ENCODE assay signal across 8 cellular contexts in genomic region chr5:168291961-168292782, GRCh38. TPM values are rescaled to one million over a fixed set of nuclear protein-coding genes. Genes with fewer than 3 reads are reported as not detected.
DNase-seq lines count a peak whose midpoint lies in the region; FAIRE-seq and TF ChIP-seq lines count a peak whose summit lies in the region.

No MANE protein-coding gene starts in this region.

- H3K18ac ChIP-seq in H9 (ENCODE audit: insufficient read length, low read depth, low read length) = no peak overlapping the region

- H3K9me3 ChIP-seq in H9 (ENCODE audit: control insufficient read depth, low read depth, low read length) = no peaks in the 10 kb centered on the region
- H3K9me3 ChIP-seq in endodermal cell (ENCODE audit: control insufficient read depth, low read length) = no peaks in the 10 kb centered on the region
- H3K9me3 ChIP-seq in neural progenitor cell (ENCODE audit: low read depth) = no peaks in the 10 kb centered on the region

- no peaks in the 10 kb centered on the region for H3K79me1 ChIP-seq in H9 (ENCODE audit: insufficient read depth, low read depth, low read length, poor library complexity, severe bottlenecking)

- no peak overlapping the region for H2BK5ac ChIP-seq in H9 (ENCODE audit: insufficient read length, low read length)

- H3K79me2 ChIP-seq in H9 (ENCODE audit: insufficient read depth, low read length) (peaks cover 6% of the 10 kb centered on the region; the same call in 1 of the 2 replicates), neural progenitor cell (ENCODE audit: low read depth) (peaks cover 34% of the 10 kb centered on the region)

- peaks cover 35% of the 10 kb centered on the region for H3F3A ChIP-seq in neural progenitor cell (ENCODE audit: low read depth)

- H2BK20ac ChIP-seq in H9 (ENCODE audit: low read depth, low read length, poor library complexity, severe bottlenecking) = no peak overlapping the region

- H3K4ac ChIP-seq in H9 (ENCODE audit: low read depth, low read length) = no peak overlapping the region

- H3K27ac ChIP-seq in H9 (ENCODE audit: insufficient read length, low read depth, low read length) (no peak overlapping the region), endodermal cell (ENCODE audit: low read depth, low read length) (no peak overlapping the region), neural progenitor cell (no peak overlapping the region)

- no peak overlapping the region for H2BK120ac ChIP-seq in H9 (ENCODE audit: low read depth, low read length, poor library complexity, severe bottlenecking)

- DNase-seq in GM12864 (ENCODE audit: low read depth) (no peak), H9 (peak; percentile 66), NCI-H226 (peak; percentile 46), endodermal cell (peak; percentile 86), neural progenitor cell (ENCODE audit: low spot score) (peak; percentile 68), NCI-H446 treated with DMSO at 0.1 percent for 48 hours (lab: John Stamatoyannopoulos, UW) (no peak), amniotic stem cell (lab: John Stamatoyannopoulos, UW) (no peak), urothelium cell line (ENCODE audit: low spot score) (no peak)

- H2AK5ac ChIP-seq in H9 (ENCODE audit: insufficient read length, low read length) = no peak overlapping the region

- no peak overlapping the region for H2BK15ac ChIP-seq in H9 (ENCODE audit: low read depth, low read length)

- H3K27me3 ChIP-seq in H9 (ENCODE audit: insufficient read depth, low read length) (no peaks in the 10 kb centered on the region), endodermal cell (ENCODE audit: control insufficient read depth, insufficient read depth, low read length, poor library complexity, severe bottlenecking) (no peaks in the 10 kb centered on the region), neural progenitor cell (peaks cover 20% of the 10 kb centered on the region)

- H2BK12ac ChIP-seq in H9 (ENCODE audit: insufficient read length, low read depth, low read length) = no peak overlapping the region

- H3K27ac Mint-ChIP-seq in H9 (no peak overlapping the region), endodermal cell (no peak overlapping the region), neural progenitor cell (no peak overlapping the region)

- no peak overlapping the region for H3K9ac ChIP-seq in H9 (ENCODE audit: extremely low read depth, insufficient read length, low read length)
- H3K9ac ChIP-seq in endodermal cell (ENCODE audit: extremely low read depth, low read length, poor library complexity, severe bottlenecking) = no peak overlapping the region
- no peak overlapping the region for H3K9ac ChIP-seq in neural progenitor cell

- H4K8ac ChIP-seq in H9 (replicated peaks; ENCODE audit: insufficient read length, low read depth, low read length) = no peak overlapping the region

- no peak overlapping the region for H3K56ac ChIP-seq in H9 (ENCODE audit: insufficient read length, low read depth, low read length)

- peak overlapping the region; percentile 73 to 90 for H3K4me3 Mint-ChIP-seq in H9
- peak overlapping the region; percentile 70 for H3K4me3 Mint-ChIP-seq in endodermal cell
- H3K4me3 Mint-ChIP-seq in neural progenitor cell = peak overlapping the region; percentile 84

- no peak for FAIRE-seq in urothelium cell line (lab: Jason Lieb, UNC)

- 0 out of 2 replicates have a peak, but pooled peaks cover 5% of the 10 kb centered on the region for H3K4me1 ChIP-seq in H9 (ENCODE audit: insufficient read depth, low read length)
- peaks cover 12% of the 10 kb centered on the region for H3K4me1 ChIP-seq in endodermal cell (ENCODE audit: control insufficient read depth, insufficient read depth, low read length)
- peaks cover 30% of the 10 kb centered on the region for H3K4me1 ChIP-seq in neural progenitor cell

- H3K4me2 ChIP-seq in H9 (ENCODE audit: insufficient read depth, insufficient read length, low read length) (peak overlapping the region; percentile 73), neural progenitor cell (peak overlapping the region; percentile 88)

- no peaks in the 10 kb centered on the region; a peak in 2 of 7 replicates for H3K36me3 Mint-ChIP-seq in H9 (ENCODE audit: insufficient read depth in 1 of 3, low read depth in 3 of 3)
- H3K36me3 Mint-ChIP-seq in endodermal cell (ENCODE audit: low read depth) = peaks cover 3% of the 10 kb centered on the region
- H3K36me3 Mint-ChIP-seq in neural progenitor cell = no peaks in the 10 kb centered on the region

- TF ChIP-seq CTCF in GM12864 (IDR thresholded peaks at IDR 0.05; ENCODE audit: low read depth, low read length, missing control alignments) = no peak
- TF ChIP-seq CTCF in H9 (conservative IDR thresholded peaks at IDR 0.05) = peak; percentile 41; the same call in 2 of the 3 replicates
- TF ChIP-seq CTCF in endodermal cell (conservative IDR thresholded peaks at IDR 0.05) = peak; percentile 57
- TF ChIP-seq CTCF in neural progenitor cell (IDR thresholded peaks at IDR 0.05) = peak; percentile 32

- no peak overlapping the region for H4K5ac ChIP-seq in H9 (ENCODE audit: insufficient read length, low read depth, low read length)

- WGBS in H9 (ENCODE audit: extremely low coverage, insufficient read length, low lambda C conversion rate) = no CpG with 5 or more reads among the region's 65 CpGs
- WGBS in endodermal cell (ENCODE audit: insufficient coverage in 1 of 2, insufficient read length in 1 of 2), 2 experiments = 2 to 3% methylated on average over 6 to 65 of the region's 65 CpGs

- H3K14ac ChIP-seq in H9 (ENCODE audit: insufficient read depth, low read length) = no peak overlapping the region

- H3K36me3 ChIP-seq in endodermal cell (ENCODE audit: control insufficient read depth, insufficient read depth, low read length) (no peaks in the 10 kb centered on the region), neural progenitor cell (no peaks in the 10 kb centered on the region)

- peaks cover 13% of the 10 kb centered on the region for H3K23me2 ChIP-seq in H9 (ENCODE audit: insufficient read length, low read depth, low read length, poor library complexity, severe bottlenecking)

- H3K9me3 Mint-ChIP-seq in H9 = no peaks in the 10 kb centered on the region; a peak in 1 of 5 replicates
- no peaks in the 10 kb centered on the region for H3K9me3 Mint-ChIP-seq in endodermal cell
- no peaks in the 10 kb centered on the region for H3K9me3 Mint-ChIP-seq in neural progenitor cell

- H4K91ac ChIP-seq in H9 (ENCODE audit: insufficient read length, low read depth, low read length) = no peak overlapping the region

- H4K20me1 ChIP-seq in H9 (ENCODE audit: control insufficient read depth, insufficient read depth, insufficient read length) (no peaks in the 10 kb centered on the region), neural progenitor cell (ENCODE audit: low read depth) (peaks cover 20% of the 10 kb centered on the region)

- H3K4me1 Mint-ChIP-seq in H9 (peaks cover 60 to 67% of the 10 kb centered on the region in 2 experiments), endodermal cell (peaks cover 36% of the 10 kb centered on the region), neural progenitor cell (peaks cover 56% of the 10 kb centered on the region)

- H3K27me3 Mint-ChIP-seq in H9 (ENCODE audit: low read depth) (peaks cover 22% of the 10 kb centered on the region), endodermal cell (ENCODE audit: insufficient read depth) (peaks cover 32% of the 10 kb centered on the region), neural progenitor cell (ENCODE audit: insufficient read depth, low read depth) (peaks cover 23% of the 10 kb centered on the region)

- H3K4me3 ChIP-seq in GM12864 (ENCODE audit: low read depth, low read length) = peak overlapping the region; percentile 58
- H3K4me3 ChIP-seq in endodermal cell (ENCODE audit: low read length) = peak overlapping the region; percentile 59
- peak overlapping the region; percentile 94 for H3K4me3 ChIP-seq in neural progenitor cell

- no peak overlapping the region for H2AFZ ChIP-seq in H9 (ENCODE audit: low read length)
- no peak overlapping the region for H2AFZ ChIP-seq in neural progenitor cell (replicated peaks)

- H3T11ph ChIP-seq in H9 (ENCODE audit: low read length) = no peak overlapping the region

- H3K23ac ChIP-seq in H9 (ENCODE audit: insufficient read length, low read depth, low read length) = no peak overlapping the region

RNA-seq across cellular contexts. Expression of gene WWC1, which starts 0.7 kb away (rescaled TPM):
- total RNA-seq in H9 (2021) = 28.2 and 30.7 TPM in 2 replicates
- total RNA-seq in endodermal cell = 10 to 100 TPM; 18.4 to 20.3 TPM
- polyA plus RNA-seq in endodermal cell (2013, experiment 1 of 2) = 27.5 TPM
- polyA plus RNA-seq in endodermal cell (2013, experiment 2 of 2) = 22.0 TPM
- 6.3 and 6.7 TPM in 2 replicates for total RNA-seq in neural progenitor cell (ENCODE audit: low replicate concordance)

Comparison
In these comparisons a context has a peak if more than half of its experiments do, and no peak if none do; other contexts are left out.
1. DNase-seq: peak in H9 (single experiment), NCI-H226 (single experiment), endodermal cell (single experiment) and neural progenitor cell (single experiment); none in GM12864 (single experiment), NCI-H446 treated with DMSO at 0.1 percent for 48 hours (single experiment), amniotic stem cell (single experiment) and urothelium cell line (single experiment).
2. Peak in every context shown above with its lines, with median percentiles within 50 percentile points of each other: H3K4me3 ChIP-seq and H3K4me3 Mint-ChIP-seq.